ENCODE assay signal across 16 cellular contexts in genomic region chr4:159341486-159341885, GRCh38.
DNase-seq lines count a peak whose midpoint lies in the region; ATAC-seq, FAIRE-seq and TF ChIP-seq lines count a peak whose summit lies in the region.
"Had no signal": no experiment of that assay in that cellular context is flagged by ENCODE, and none has a peak within 500 bp of the region (broad histone marks: within the 10 kb centered on the region; RNA-seq: fewer than 3 reads in every experiment).

No MANE protein-coding gene starts in this region.

- ATAC-seq in RWPE2 (ENCODE audit: low read depth) (peak; percentile 54; the same call in 2 of the 3 replicates), HG02759 (IDR thresholded peaks at IDR 0.05; ENCODE audit: unreplicated experiment) (no peak)
- ATAC-seq: GM12878; psoas muscle; stimulated activated naive CD8-positive, alpha-beta T cell treated with anti-CD3 and anti-CD28 coated beads, Interleukin-15, Interleukin-2, amounts not matched to agents 100 U/mL and 50 U/mL, for 24 hours had no signal

- DNase-seq in A673 (ENCODE audit: low spot score), result peak; percentile 59
- DNase-seq in HTR-8/SVneo (ENCODE audit: insufficient read length, low spot score), result peak; percentile 14
- no peak for DNase-seq in RWPE2 (ENCODE audit: low spot score)
- peak; percentile 26 for DNase-seq in fibroblast of the aortic adventitia (ENCODE audit: low read depth)
- DNase-seq in SW480 (ENCODE audit: low spot score), result no peak
- no peak for DNase-seq in Peyer's patch
- DNase-seq in NCI-H1436 (lab: John Stamatoyannopoulos, UW), result no peak
- DNase-seq: activated CD4-positive, alpha-beta T cell treated with anti-CD3 and anti-CD28 coated beads for 1 hour; colonic mucosa; H7; NCI-H2107; psoas muscle; stimulated activated CD4-positive, alpha-beta T cell treated with anti-CD3 and anti-CD28 coated beads, Interleukin-12 subunit alpha, Interleukin-12 subunit beta, amount 100 ng/mL, for 4 hours; stimulated activated naive CD8-positive, alpha-beta T cell treated with anti-CD3 and anti-CD28 coated beads, Interleukin-15, Interleukin-2, amounts not matched to agents 100 U/mL and 50 U/mL, for 24 hours had no signal

- intact Hi-C loops in A673 (cut with micrococcal nuclease; ENCODE audit: unreplicated experiment), result no loop called here

- TF ChIP-seq CTCF in A673 (conservative IDR thresholded peaks at IDR 0.05; ENCODE audit: low read depth, low read length), result no peak
- no peak for TF ChIP-seq CTCF in RWPE2 (IDR thresholded peaks at IDR 0.05; ENCODE audit: poor library complexity, severe bottlenecking)
- TF ChIP-seq CTCF in fibroblast of the aortic adventitia (IDR thresholded peaks at IDR 0.05; ENCODE audit: insufficient read depth, low read length), result no peak
- TF ChIP-seq CTCF in Peyer's patch (IDR thresholded peaks at IDR 0.05), result no peak

- no peak overlapping the region for H3K4me3 ChIP-seq in A673 (ENCODE audit: low read depth, low read length, poor library complexity, severe bottlenecking)
- H3K4me3 ChIP-seq in RWPE2 (ENCODE audit: severe bottlenecking), result no peak overlapping the region
- H3K4me3 ChIP-seq in fibroblast of the aortic adventitia (ENCODE audit: low read depth, low read length), result no peak overlapping the region
- no peak overlapping the region for H3K4me3 ChIP-seq in Peyer's patch
- H3K4me3 ChIP-seq: colonic mucosa, GM12878, psoas muscle had no signal

- peak; percentile 23 for FAIRE-seq in HTR-8/SVneo (lab: Jason Lieb, UNC)
- FAIRE-seq: GM12878 had no signal

- no peak overlapping the region for H3K27ac ChIP-seq in A673 (ENCODE audit: low read depth, low read length, poor library complexity, severe bottlenecking)
- no peak overlapping the region for H3K27ac ChIP-seq in RWPE2 (ENCODE audit: poor library complexity, severe bottlenecking)
- no peak overlapping the region for H3K27ac ChIP-seq in Peyer's patch
- H3K27ac ChIP-seq: colonic mucosa, psoas muscle had no signal

- H3K36me3 ChIP-seq in A673 (ENCODE audit: insufficient read depth, low read length, poor library complexity, severe bottlenecking) (peaks cover 33% of the 10 kb centered on the region), RWPE2 (ENCODE audit: low read depth) (peaks cover 54% of the 10 kb centered on the region), Peyer's patch (peaks cover 0 to 60% (median 3%) of the 10 kb centered on the region in 3 donors)

- no peak for TF ChIP-seq POLR2A in Peyer's patch (IDR thresholded peaks at IDR 0.05)

- H3K9me3 ChIP-seq in A673 (ENCODE audit: low read depth, low read length, poor library complexity, severe bottlenecking) (no peaks in the 10 kb centered on the region), RWPE2 (ENCODE audit: severe bottlenecking) (no peaks in the 10 kb centered on the region), Peyer's patch (no peaks in the 10 kb centered on the region)
- H3K9me3 ChIP-seq: colonic mucosa, psoas muscle had no signal

- H3K4me1 ChIP-seq in A673 (ENCODE audit: insufficient read depth, low read length, poor library complexity, severe bottlenecking) (peaks cover 9% of the 10 kb centered on the region), RWPE2 (ENCODE audit: insufficient read depth, poor library complexity, severe bottlenecking) (no peaks in the 10 kb centered on the region), Peyer's patch (no peaks in the 10 kb centered on the region)
- H3K4me1 ChIP-seq: colonic mucosa had no signal

- no TSS peak for BruUV-seq in A673 (replicated peaks; lab: Mats Ljungman, UMichigan)

- POLR2A ChIA-PET in A673 (lab: Charles Lee; ENCODE audit: low non-redundant PET), result no interaction called here

- H3K27me3 ChIP-seq in A673 (replicated peaks; ENCODE audit: insufficient read depth, low read depth, low read length, poor library complexity), result no peaks in the 10 kb centered on the region
- no peaks in the 10 kb centered on the region for H3K27me3 ChIP-seq in RWPE2 (ENCODE audit: insufficient read depth, poor library complexity, severe bottlenecking)
- H3K27me3 ChIP-seq in Peyer's patch, result no peaks in the 10 kb centered on the region
- H3K27me3 ChIP-seq: colonic mucosa had no signal

- CTCF ChIA-PET in A673 (lab: Charles Lee), result no interaction called here

Comparison
In these comparisons a context has a peak if more than half of its experiments do, and no peak if none do; other contexts are left out.
1. DNase-seq: peak in A673 (single experiment), HTR-8/SVneo (single experiment) and fibroblast of the aortic adventitia (single experiment); none in RWPE2 (single experiment), SW480 (single experiment), Peyer's patch (0 of 3) and NCI-H1436 (single experiment).